ENCODE assay signal across 7 cellular contexts in the genomic region with DNA sequence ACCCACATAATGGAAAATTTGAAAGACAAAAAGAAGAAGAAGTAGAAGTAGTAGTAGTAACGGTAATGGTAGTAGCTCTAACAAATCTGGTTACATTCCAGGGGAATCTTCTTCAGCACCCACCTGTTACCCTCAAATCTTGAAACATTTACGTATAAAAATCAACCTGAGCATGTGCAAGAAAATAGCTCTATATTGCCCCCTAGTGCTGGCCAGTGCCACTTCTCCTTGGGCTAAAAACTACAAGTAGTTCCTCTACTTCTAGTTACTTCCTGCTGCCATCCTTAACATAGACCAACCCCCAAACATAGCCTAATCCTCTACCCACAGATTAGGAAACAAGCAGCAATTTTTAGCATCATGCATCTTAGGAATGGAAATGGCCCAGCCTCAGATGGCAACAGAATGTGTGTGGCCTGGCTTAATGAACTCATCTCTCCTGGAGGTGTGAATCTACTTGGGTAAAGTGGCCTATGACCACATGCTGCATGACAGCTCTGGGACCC. TPM values are rescaled to one million over a fixed set of nuclear protein-coding genes. Genes with fewer than 3 reads are reported as not detected.
A peak's percentile ranks its signal among the peaks of the same experiment; 100 is the strongest.
DNase-seq lines count a peak whose midpoint lies in the region; ATAC-seq lines count a peak whose summit lies in the region.

No MANE protein-coding gene starts in this region.

- 17 to 20% methylated on average over 1 of the region's 2 CpGs for WGBS in mesodermal cell (ENCODE audit: insufficient coverage in 2 of 2), 2 experiments

- no peak overlapping the region for H3K27ac ChIP-seq in mesodermal cell (ENCODE audit: low read depth, low read length, severe bottlenecking)

- H3K4me1 ChIP-seq in endocrine pancreas (ENCODE audit: control insufficient read depth, insufficient read depth, low read length) (no peaks in the 10 kb centered on the region), mesodermal cell (ENCODE audit: control insufficient read depth, insufficient read depth, low read length, poor library complexity, severe bottlenecking) (peaks cover 11% of the 10 kb centered on the region)

- peak; percentile 74 for ATAC-seq in GM21447 (IDR thresholded peaks at IDR 0.05; ENCODE audit: unreplicated experiment)

- H3K36me3 ChIP-seq in endocrine pancreas (ENCODE audit: control insufficient read depth, insufficient read depth, low read length): no peaks in the 10 kb centered on the region
- no peaks in the 10 kb centered on the region for H3K36me3 ChIP-seq in mesodermal cell (ENCODE audit: control insufficient read depth, insufficient read depth, low read length)

- H3K9me3 ChIP-seq in endocrine pancreas (ENCODE audit: control insufficient read depth, low read length) (no peaks in the 10 kb centered on the region), mesodermal cell (ENCODE audit: control insufficient read depth, low read length) (no peaks in the 10 kb centered on the region)

- H3K9ac ChIP-seq in endocrine pancreas (ENCODE audit: control insufficient read depth, insufficient read depth, low read length): no peak overlapping the region

- peak; percentile 81 for DNase-seq in ELR (ENCODE audit: low read depth)
- DNase-seq in HUDEP-2 (lab: John Stamatoyannopoulos, UW; ENCODE audit: unreplicated experiment in 76 of 76): peak in 58 of 76 experiments; percentile 1 to 72 (median 26)
- DNase-seq in RKO (ENCODE audit: low spot score): peak; percentile 56
- DNase-seq in ureter (ENCODE audit: low spot score): peak; percentile 81

- peak overlapping the region; percentile 3 for H3K4me3 ChIP-seq in endocrine pancreas (ENCODE audit: control insufficient read depth, insufficient read depth, low read length)
- H3K4me3 ChIP-seq in mesodermal cell (ENCODE audit: extremely low read depth, insufficient read depth, low read length, poor library complexity, severe bottlenecking): peak overlapping the region; percentile 9

- no peaks in the 10 kb centered on the region for H3K27me3 ChIP-seq in endocrine pancreas (ENCODE audit: control insufficient read depth, insufficient read depth, low read length)

RNA-seq across cellular contexts. Expression of a gene that starts 3.1 kb away (rescaled TPM):
- polyA plus RNA-seq in mesodermal cell (2013, experiment 1 of 2): 15.1 TPM
- 15.7 TPM for polyA plus RNA-seq in mesodermal cell (2013, experiment 2 of 2)
- 13.8 TPM for total RNA-seq in ureter

Comparison
In these comparisons a context has a peak if more than half of its experiments do, and no peak if none do; other contexts are left out.
1. DNase-seq: peak in every context shown above with its lines; median percentile 81 in ELR; 81 in ureter; 56 in RKO; 26 in HUDEP-2.